ENCODE assay signal across 20 cellular contexts in the genomic region with DNA sequence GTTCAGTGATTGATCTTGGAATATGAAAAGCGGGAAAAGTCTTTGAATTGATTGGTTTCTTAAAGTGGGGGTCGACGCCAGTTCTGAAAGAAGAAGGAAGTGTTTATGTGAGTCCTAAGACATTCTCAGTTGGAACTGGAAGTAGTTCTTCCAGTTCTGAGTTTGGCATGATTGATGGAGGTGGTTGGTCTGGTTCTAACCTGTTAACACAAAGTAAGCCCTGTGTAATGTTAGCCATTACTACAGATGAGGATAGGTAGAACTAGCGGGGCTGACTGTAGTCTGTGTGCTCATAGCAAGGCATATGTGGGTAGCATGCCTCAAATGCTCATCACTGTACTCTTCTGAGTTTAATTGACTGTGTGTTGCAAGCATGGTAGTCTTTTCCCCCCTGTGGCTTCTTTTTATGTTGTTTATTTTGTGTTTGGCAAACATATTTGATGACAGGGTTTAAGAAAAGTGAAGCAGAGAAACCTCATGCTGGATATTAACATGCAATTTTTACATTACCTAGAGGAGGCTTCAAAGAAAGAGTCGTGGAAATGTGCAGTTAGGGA. TPM values are rescaled to one million over a fixed set of nuclear protein-coding genes. Genes with fewer than 3 reads are reported as not detected.
A peak's percentile ranks its signal among the peaks of the same experiment; 100 is the strongest.
DNase-seq lines count a peak whose midpoint lies in the region; ATAC-seq, FAIRE-seq and TF ChIP-seq lines count a peak whose summit lies in the region.
"Had no signal": no experiment of that assay in that cellular context is flagged by ENCODE, and none has a peak within 500 bp of the region (broad histone marks: within the 10 kb centered on the region; RNA-seq: fewer than 3 reads in every experiment).

No MANE protein-coding gene starts in this region.

- H3K4me1 ChIP-seq in mammary epithelial cell (ENCODE audit: insufficient read depth, low read length) (peaks cover 9% of the 10 kb centered on the region), pancreas (peaks cover 0 to 5% (median 0%) of the 10 kb centered on the region in 3 donors)
- H3K4me1 ChIP-seq: transverse colon had no signal

- no peaks in the 10 kb centered on the region for H3K9me3 Mint-ChIP-seq in stimulated activated naive CD8-positive, alpha-beta T cell treated with anti-CD3 and anti-CD28 coated beads, Interleukin-15, amount 100 ng/mL, for 72 hours
- H3K9me3 Mint-ChIP-seq: nephron progenitor cell; stimulated activated effector memory CD8-positive, alpha-beta T cell treated with anti-CD3 and anti-CD28 coated beads, Interleukin-12 subunit alpha, Interleukin-12 subunit beta, amount 100 ng/mL, for 72 hours had no signal

- H4K20me1 ChIP-seq in mammary epithelial cell (ENCODE audit: insufficient read depth, low read length) = no peaks in the 10 kb centered on the region

- H3K4me2 ChIP-seq in mammary epithelial cell (ENCODE audit: insufficient read depth, low read depth, low read length) = no peak overlapping the region
- H3K4me2 ChIP-seq: hepatocyte had no signal

- no peaks in the 10 kb centered on the region for H3K27me3 ChIP-seq in mammary epithelial cell (ENCODE audit: insufficient read depth, low read length)
- no peaks in the 10 kb centered on the region for H3K27me3 ChIP-seq in pancreas
- H3K27me3 ChIP-seq: hepatocyte, transverse colon had no signal

- no peaks in the 10 kb centered on the region for H3K79me2 ChIP-seq in mammary epithelial cell (ENCODE audit: insufficient read depth, low read length)
- H3K79me2 ChIP-seq: hepatocyte had no signal

- no peaks in the 10 kb centered on the region for H3K27me3 Mint-ChIP-seq in stimulated activated naive CD8-positive, alpha-beta T cell treated with anti-CD3 and anti-CD28 coated beads, Interleukin-15, amount 100 ng/mL, for 72 hours

- WGBS in mammary epithelial cell (ENCODE audit: low coverage, missing lambda C conversion rate) = 13% methylated on average over 5 of the region's 5 CpGs
- WGBS in pancreas, 2 donors = 14 to 20% methylated on average over 5 of the region's 5 CpGs

- H3K4me3 ChIP-seq in mammary epithelial cell (replicated peaks in 1 of 3; ENCODE audit: insufficient read depth in 1 of 3, low read depth in 2 of 3, low read length in 3 of 3) (no peak overlapping the region), pancreas (no peak overlapping the region)
- H3K4me3 ChIP-seq: hepatocyte, transverse colon had no signal

- CTCF ChIA-PET in mammary epithelial cell (lab: Charles Lee; ENCODE audit: low non-redundant PET) = no interaction called here

- no peak overlapping the region for H3K27ac Mint-ChIP-seq in stimulated activated naive CD8-positive, alpha-beta T cell treated with anti-CD3 and anti-CD28 coated beads, Interleukin-15, amount 100 ng/mL, for 72 hours
- H3K27ac Mint-ChIP-seq: nephron progenitor cell; stimulated activated effector memory CD8-positive, alpha-beta T cell treated with anti-CD3 and anti-CD28 coated beads, Interleukin-12 subunit alpha, Interleukin-12 subunit beta, amount 100 ng/mL, for 72 hours had no signal

- intact Hi-C loops in mammary epithelial cell (cut with micrococcal nuclease) = no loop called here
- intact Hi-C loops in pancreas (cut with DNase I) = loop anchor here in 1 of 3 donors (10.0 kb wide), 1 partner anchor 125 kb away; no protein-coding TSS in a partner anchor

- H3K9me3 ChIP-seq in mammary epithelial cell (replicated peaks; ENCODE audit: insufficient read depth, low read length) = no peaks in the 10 kb centered on the region
- H3K9me3 ChIP-seq in pancreas = no peaks in the 10 kb centered on the region
- H3K9me3 ChIP-seq: transverse colon had no signal

- dilution Hi-C loops in mammary epithelial cell (cut with HindIII; ENCODE audit: low sequenced_read_pairs) = no loop called here

- no peak overlapping the region for H3K4me3 Mint-ChIP-seq in stimulated activated naive CD8-positive, alpha-beta T cell treated with anti-CD3 and anti-CD28 coated beads, Interleukin-15, amount 100 ng/mL, for 72 hours
- H3K4me3 Mint-ChIP-seq: nephron progenitor cell; stimulated activated effector memory CD8-positive, alpha-beta T cell treated with anti-CD3 and anti-CD28 coated beads, Interleukin-12 subunit alpha, Interleukin-12 subunit beta, amount 100 ng/mL, for 72 hours had no signal

- peak overlapping the region; percentile 19 for H2AFZ ChIP-seq in mammary epithelial cell (ENCODE audit: low read depth, low read length)
- H2AFZ ChIP-seq: hepatocyte had no signal

- peaks cover 6% of the 10 kb centered on the region for H3K4me1 Mint-ChIP-seq in stimulated activated naive CD8-positive, alpha-beta T cell treated with anti-CD3 and anti-CD28 coated beads, Interleukin-15, amount 100 ng/mL, for 72 hours
- H3K4me1 Mint-ChIP-seq: nephron progenitor cell; stimulated activated effector memory CD8-positive, alpha-beta T cell treated with anti-CD3 and anti-CD28 coated beads, Interleukin-12 subunit alpha, Interleukin-12 subunit beta, amount 100 ng/mL, for 72 hours had no signal

- H3K36me3 ChIP-seq in mammary epithelial cell (ENCODE audit: insufficient read depth, low read length) (no peaks in the 10 kb centered on the region), pancreas (no peaks in the 10 kb centered on the region)
- H3K36me3 ChIP-seq: transverse colon had no signal

- FAIRE-seq in pancreas (lab: Jason Lieb, UNC) = no peak
- FAIRE-seq: HepG2 had no signal

- peak; percentile 28 to 99 (median 93) for ATAC-seq in pancreas
- ATAC-seq in stimulated activated naive CD8-positive, alpha-beta T cell treated with anti-CD3 and anti-CD28 coated beads, Interleukin-15, amount 100 ng/mL, for 72 hours = no peak
- ATAC-seq: stimulated activated effector memory CD8-positive, alpha-beta T cell treated with anti-CD3 and anti-CD28 coated beads, Interleukin-12 subunit alpha, Interleukin-12 subunit beta, amount 100 ng/mL, for 72 hours had no signal

- peak; percentile 23 for DNase-seq in DMS53 (lab: John Stamatoyannopoulos, UW)
- no peak for DNase-seq in DMS53 treated with DMSO at 0.1 percent for 48 hours (lab: John Stamatoyannopoulos, UW; ENCODE audit: unreplicated experiment)
- peak; percentile 39 for DNase-seq in HPDE6-E6E7 (ENCODE audit: extremely low spot score)
- DNase-seq in mammary epithelial cell = peak; percentile 88
- DNase-seq in pancreas = peak in 2 of 6 donors; percentile 29 to 35
- no peak for DNase-seq in stimulated activated naive CD8-positive, alpha-beta T cell treated with anti-CD3 and anti-CD28 coated beads, Interleukin-15, amount 100 ng/mL, for 72 hours
- DNase-seq in NOMO-1 (lab: John Stamatoyannopoulos, UW; ENCODE audit: unreplicated experiment in 2 of 2) = no peak
- no peak for DNase-seq in COLO668 (lab: John Stamatoyannopoulos, UW; ENCODE audit: unreplicated experiment)
- DNase-seq: 8988T; activated naive CD4-positive, alpha-beta T cell treated with anti-CD3 and anti-CD28 coated beads, Interleukin-2, amount 50 U/mL, for 16 hours; dermis blood vessel endothelial cell; EL; NCI-H2171; nephron progenitor cell; Right ventricle myocardium superior; transverse colon had no signal

- no peak for TF ChIP-seq CTCF in mammary epithelial cell (conservative IDR thresholded peaks at IDR 0.05 in 1 of 2, IDR thresholded peaks at IDR 0.05 in 1 of 2; ENCODE audit: extremely low read depth in 1 of 2, insufficient read depth in 1 of 2, low read depth in 1 of 2, low read length in 2 of 2)
- no peak for TF ChIP-seq CTCF in pancreas (IDR thresholded peaks at IDR 0.05)

- in situ Hi-C loops in mammary epithelial cell (cut with MboI; ENCODE audit: low sequenced_read_pairs in 2 of 2) = loop anchor here in 1 of 2 donors (10.0 to 25.0 kb wide), 2 partner anchors 535 to 1088 kb away; no protein-coding TSS in a partner anchor

- H3K27ac ChIP-seq in mammary epithelial cell (ENCODE audit: insufficient read depth, low read depth, low read length) (no peak overlapping the region), pancreas (peak overlapping the region in 2 of 4 donors; percentile 2 to 21)
- H3K27ac ChIP-seq: hepatocyte, transverse colon had no signal

- no TSS peak for BruUV-seq in mammary epithelial cell (replicated peaks; lab: Mats Ljungman, UMichigan)

- H3K9ac ChIP-seq in mammary epithelial cell (ENCODE audit: insufficient read depth, low read length) = no peak overlapping the region

RNA-seq across cellular contexts. Expression of a gene that starts 24.9 kb away (rescaled TPM):
- 10 to 100 TPM; 26.4 to 55.8 TPM for total RNA-seq in mammary epithelial cell
- 17.9 TPM for polyA plus RNA-seq in mammary epithelial cell
- polyA minus RNA-seq in mammary epithelial cell = 6.6 TPM
- 10 to 100 TPM; 31.5 to 75.1 (median 48.5) TPM for total RNA-seq in pancreas
- polyA plus RNA-seq in pancreas = 10 to 100 TPM in 1 of 2 donors, 1 to 10 TPM in 1; 8.0 to 19.4 TPM

RNA-seq across cellular contexts. Expression of a gene that starts 57.7 kb away (rescaled TPM):
- total RNA-seq in mammary epithelial cell = not detected
- polyA plus RNA-seq in mammary epithelial cell = not detected
- not detected for polyA minus RNA-seq in mammary epithelial cell
- total RNA-seq in pancreas = under 1 TPM in 5 of 6 donors, not detected in 1; 0.03 to 0.47 (median 0.05) TPM
- polyA plus RNA-seq in pancreas = under 1 TPM; 0.08 to 0.09 TPM
- total RNA-seq: HepG2, kidney epithelial cell had no signal
- polyA plus RNA-seq: HepG2 had no signal

Comparison
In these comparisons a context has a peak if more than half of its experiments do, and no peak if none do; other contexts are left out.
1. DNase-seq: peak in DMS53 (single experiment), HPDE6-E6E7 (single experiment) and mammary epithelial cell (single experiment); none in DMS53 treated with DMSO at 0.1 percent for 48 hours (single experiment), stimulated activated naive CD8-positive, alpha-beta T cell treated with anti-CD3 and anti-CD28 coated beads, Interleukin-15, amount 100 ng/mL, for 72 hours (0 of 2), NOMO-1 (0 of 2) and COLO668 (single experiment).